ENCODE assay signal across 9 cellular contexts in genomic region chr2:19574788-19575260, GRCh38.
DNase-seq lines count a peak whose midpoint lies in the region; ATAC-seq, FAIRE-seq and TF ChIP-seq lines count a peak whose summit lies in the region.
"Had no signal": no experiment of that assay in that cellular context is flagged by ENCODE, and none has a peak within 500 bp of the region (broad histone marks: within the 10 kb centered on the region; RNA-seq: fewer than 3 reads in every experiment).

No MANE protein-coding gene starts in this region.

- no TSS peak for BruUV-seq in MCF 10A (replicated peaks; lab: Mats Ljungman, UMichigan)

- no peak overlapping the region for H3K4me3 ChIP-seq in breast epithelium
- no peak overlapping the region for H3K4me3 ChIP-seq in bronchial epithelial cell (ENCODE audit: low read depth, low read length)
- H3K4me3 ChIP-seq in aorta (ENCODE audit: low read length in 2 of 2) = no peak overlapping the region

- CTCF ChIA-PET in MCF 10A (lab: Yijun Ruan, JAX) = interaction anchor here (1.2 to 1.7 kb wide), 2 partner anchors 31 to 825 kb away, joined by 4 read pairs; no protein-coding TSS in a partner anchor

- POLR2A ChIA-PET in MCF 10A (lab: Yijun Ruan, JAX) = interaction anchor here (0.5 to 2.2 kb wide), 7 partner anchors 32 to 263 kb away, joined by 3 to 8 read pairs (median 3); no protein-coding TSS in a partner anchor

- no peaks in the 10 kb centered on the region for H3K9me3 ChIP-seq in breast epithelium
- no peaks in the 10 kb centered on the region for H3K9me3 ChIP-seq in aorta (ENCODE audit: control insufficient read depth, low read length)

- H3K27me3 ChIP-seq in breast epithelium = no peaks in the 10 kb centered on the region
- H3K27me3 ChIP-seq in bronchial epithelial cell (ENCODE audit: control insufficient read depth, insufficient read depth, low read length) = no peaks in the 10 kb centered on the region
- H3K27me3 ChIP-seq in aorta (ENCODE audit: control insufficient read depth in 1 of 2, insufficient read depth in 2 of 2, low read length in 1 of 2) = no peaks in the 10 kb centered on the region

- no peak overlapping the region for H3K4me3 Mint-ChIP-seq in MCF 10A (ENCODE audit: unreplicated experiment)
- H3K4me3 Mint-ChIP-seq: endodermal cell had no signal

- intact Hi-C loops in breast epithelium (cut with DNase I; ENCODE audit: low total_unique reads) (no loop called here), MCF 10A (cut with micrococcal nuclease) (no loop called here), left colon (cut with DNase I, micrococcal nuclease) (no loop called here), aorta (cut with DNase I) (no loop called here)

- H3K4me1 Mint-ChIP-seq in MCF 10A (ENCODE audit: insufficient read depth, unreplicated experiment) = peaks cover 20% of the 10 kb centered on the region

- no peaks in the 10 kb centered on the region for H3K9me3 Mint-ChIP-seq in MCF 10A (ENCODE audit: unreplicated experiment)
- H3K9me3 Mint-ChIP-seq: endodermal cell had no signal

- TF ChIP-seq POLR2A in breast epithelium (IDR thresholded peaks at IDR 0.05) = no peak

- no peaks in the 10 kb centered on the region for H3K36me3 Mint-ChIP-seq in MCF 10A (ENCODE audit: insufficient read depth, unreplicated experiment)

- H3K4me1 ChIP-seq in breast epithelium (peaks cover 0 to 7% of the 10 kb centered on the region in 2 donors), aorta (ENCODE audit: control insufficient read depth in 1 of 2, insufficient read depth in 2 of 2, low read length in 2 of 2) (peaks cover 1 to 10% of the 10 kb centered on the region in 2 donors)

- WGBS in aorta, 2 donors = 4 to 5% methylated on average over 5 of the region's 5 CpGs

- peak; percentile 81 for FAIRE-seq in bronchial epithelial cell (lab: Jason Lieb, UNC)

- no peak overlapping the region for H3K27ac ChIP-seq in breast epithelium
- H3K27ac ChIP-seq in aorta (ENCODE audit: low read depth in 1 of 2, low read length in 2 of 2) = no peak overlapping the region

- DNase-seq in breast epithelium (ENCODE audit: low spot score in 2 of 2) (peak; percentile 48 to 56), MCF 10A (ENCODE audit: unreplicated experiment) (no peak), bronchial epithelial cell (ENCODE audit: low read depth) (no peak), left colon (peak; percentile 43 to 46), aorta (peak; percentile 70 to 82), RKO (ENCODE audit: low spot score) (no peak)
- DNase-seq: endodermal cell had no signal

- TF ChIP-seq CTCF in breast epithelium (IDR thresholded peaks at IDR 0.05) = no peak
- TF ChIP-seq CTCF in MCF 10A (IDR thresholded peaks at IDR 0.05; ENCODE audit: unreplicated experiment) = no peak
- TF ChIP-seq CTCF in bronchial epithelial cell (IDR thresholded peaks at IDR 0.05; ENCODE audit: insufficient read depth, low read length, severe bottlenecking) = no peak

- no peaks in the 10 kb centered on the region for H3K27me3 Mint-ChIP-seq in MCF 10A (ENCODE audit: insufficient read depth, unreplicated experiment)

- ATAC-seq in left colon (peak; percentile 85), aorta (ENCODE audit: low FRiP score) (peak; percentile 67), HG02588 (IDR thresholded peaks at IDR 0.05; ENCODE audit: unreplicated experiment) (no peak), GM18858 (IDR thresholded peaks at IDR 0.05; ENCODE audit: unreplicated experiment) (no peak)

- no peak overlapping the region for H3K27ac Mint-ChIP-seq in MCF 10A (ENCODE audit: low read depth, unreplicated experiment)
- H3K27ac Mint-ChIP-seq: endodermal cell had no signal

- H3K36me3 ChIP-seq in breast epithelium = no peaks in the 10 kb centered on the region
- no peaks in the 10 kb centered on the region for H3K36me3 ChIP-seq in bronchial epithelial cell (ENCODE audit: control insufficient read depth, insufficient read depth, low read length)
- no peaks in the 10 kb centered on the region for H3K36me3 ChIP-seq in aorta (ENCODE audit: control insufficient read depth in 1 of 2, insufficient read depth in 2 of 2, low read length in 1 of 2)

Comparison
In these comparisons a context has a peak if more than half of its experiments do, and no peak if none do; other contexts are left out.
1. DNase-seq: peak in breast epithelium (2 of 2), left colon (2 of 2) and aorta (2 of 2); none in MCF 10A (single experiment), bronchial epithelial cell (single experiment) and RKO (single experiment).
2. ATAC-seq: peak in left colon (single experiment) and aorta (single experiment); none in HG02588 (single experiment) and GM18858 (single experiment).